ENCODE assay signal across 8 cellular contexts in genomic region chr20:59939052-59939878, GRCh38. TPM values are rescaled to one million over a fixed set of nuclear protein-coding genes. Genes with fewer than 3 reads are reported as not detected.
DNase-seq lines count a peak whose midpoint lies in the region; ATAC-seq, FAIRE-seq and TF ChIP-seq lines count a peak whose summit lies in the region.

No MANE protein-coding gene starts in this region.

- FAIRE-seq in bronchial epithelial cell (lab: Jason Lieb, UNC), result no peak

- TF ChIP-seq CTCF in bronchial epithelial cell (IDR thresholded peaks at IDR 0.05; ENCODE audit: insufficient read depth, low read length, severe bottlenecking) (no peak), right lobe of liver (IDR thresholded peaks at IDR 0.05) (no peak), transverse colon (IDR thresholded peaks at IDR 0.05) (no peak)

- DNase-seq in bronchial epithelial cell (ENCODE audit: low read depth) (no peak), right lobe of liver (peak in 2 of 3 donors; percentile 51 to 62), transverse colon (no peak), amygdala (lab: John Stamatoyannopoulos, UW) (no peak), KBM-7 (no peak), UCSD-AML1 (lab: John Stamatoyannopoulos, UW; ENCODE audit: unreplicated experiment) (no peak)

- peak overlapping the region; percentile 55; the same call in 1 of the 2 replicates for H3K9ac ChIP-seq in HUES64 (ENCODE audit: low read depth, low read length)

- TF ChIP-seq EP300 in transverse colon (IDR thresholded peaks at IDR 0.05; ENCODE audit: low read depth), result no peak

- intact Hi-C loops in right lobe of liver (cut with DNase I) (no loop called here), transverse colon (cut with DNase I; ENCODE audit: low total_unique reads) (no loop called here)

- peaks cover 6% of the 10 kb centered on the region; the same call in 1 of the 2 replicates for H3K9me3 ChIP-seq in HUES64 (ENCODE audit: insufficient read depth, low read depth, low read length)
- no peaks in the 10 kb centered on the region for H3K9me3 ChIP-seq in right lobe of liver
- no peaks in the 10 kb centered on the region for H3K9me3 ChIP-seq in transverse colon

- H3K27me3 ChIP-seq in HUES64 (ENCODE audit: insufficient read depth, low read length) (peaks cover 54% of the 10 kb centered on the region), bronchial epithelial cell (ENCODE audit: control insufficient read depth, insufficient read depth, low read length) (no peaks in the 10 kb centered on the region), right lobe of liver (no peaks in the 10 kb centered on the region), transverse colon (no peaks in the 10 kb centered on the region)

- H3K36me3 ChIP-seq in HUES64 (ENCODE audit: insufficient read depth, low read length) (peaks cover 22% of the 10 kb centered on the region), bronchial epithelial cell (ENCODE audit: control insufficient read depth, insufficient read depth, low read length) (no peaks in the 10 kb centered on the region), right lobe of liver (peaks cover 0 to 11% (median 3%) of the 10 kb centered on the region in 4 donors), transverse colon (peaks cover 0 to 19% (median 7%) of the 10 kb centered on the region in 4 donors)

- peaks cover 11% of the 10 kb centered on the region for H3K4me1 ChIP-seq in HUES64 (ENCODE audit: insufficient read depth, low read length)
- peaks cover 0 to 18% (median 0%) of the 10 kb centered on the region in 4 donors for H3K4me1 ChIP-seq in right lobe of liver
- H3K4me1 ChIP-seq in transverse colon, result peaks cover 28 to 48% (median 29%) of the 10 kb centered on the region in 4 donors

- in situ Hi-C loops in transverse colon (cut with MboI; ENCODE audit: low pct_ligation_motif_present in 1 of 4, low pct_unique_long_range_greater_than_20kb in 1 of 4, low sequenced_read_pairs in 3 of 4) (no loop called here), KBM-7 (cut with MboI; ENCODE audit: low pct_unique_long_range_greater_than_20kb, low sequenced_read_pairs) (no loop called here)

- H3K4me3 ChIP-seq in HUES64 (ENCODE audit: low read length) (peak overlapping the region; percentile 79), bronchial epithelial cell (ENCODE audit: low read depth, low read length) (peak overlapping the region; percentile 81), right lobe of liver (peak overlapping the region; percentile 56 to 63 (median 57)), transverse colon (peak overlapping the region; percentile 59 to 86 (median 72))

- 49% methylated on average over 104 of the region's 104 CpGs for WGBS in HUES64
- WGBS in right lobe of liver (ENCODE audit: insufficient coverage, low coverage, low lambda C conversion rate, missing lambda C conversion rate), result 85% methylated on average over 5 of the region's 104 CpGs
- WGBS in transverse colon (ENCODE audit: low coverage in 1 of 2), 2 donors, result 78 to 84% methylated on average over 10 to 61 of the region's 104 CpGs

- no peak overlapping the region; the same call in 1 of the 2 replicates for H3K27ac ChIP-seq in HUES64 (ENCODE audit: low read depth, low read length)
- H3K27ac ChIP-seq in right lobe of liver, result peak overlapping the region; percentile 48 to 84 (median 80)
- peak overlapping the region; percentile 97 to 99 (median 98) for H3K27ac ChIP-seq in transverse colon

- ATAC-seq in GM18868 (IDR thresholded peaks at IDR 0.05; ENCODE audit: unreplicated experiment) (peak; percentile 0), right lobe of liver (no peak)

- TF ChIP-seq POLR2A in right lobe of liver (IDR thresholded peaks at IDR 0.05), result no peak
- TF ChIP-seq POLR2A in transverse colon (IDR thresholded peaks at IDR 0.05), result no peak

RNA-seq across cellular contexts. Expression of gene PPP1R3D, which starts 0.8 kb away (rescaled TPM):
- 1.4 TPM for polyA plus RNA-seq in HUES64 (2013, experiment 1 of 2)
- 2.2 TPM for polyA plus RNA-seq in HUES64 (2013, experiment 2 of 2)
- 9.5 and 12.2 TPM in 2 replicates for total RNA-seq in bronchial epithelial cell
- total RNA-seq in right lobe of liver, result 1 to 10 TPM in 3 of 6 experiments, under 1 TPM in 3; 0.51 to 1.6 (median 1.0) TPM
- total RNA-seq in transverse colon, result 10 to 100 TPM in 2 of 4 donors, 1 to 10 TPM in 2; 6.0 to 17.6 (median 12.2) TPM

RNA-seq across cellular contexts. Expression of gene FAM217B, which starts 0.9 kb away (rescaled TPM):
- polyA plus RNA-seq in HUES64 (2013, experiment 1 of 2), result 14.5 TPM
- 17.6 TPM for polyA plus RNA-seq in HUES64 (2013, experiment 2 of 2)
- 4.5 and 5.8 TPM in 2 replicates for total RNA-seq in bronchial epithelial cell
- 1 to 10 TPM; 1.2 to 3.6 (median 2.2) TPM for total RNA-seq in right lobe of liver
- 10 to 100 TPM in 1 of 4 donors, 1 to 10 TPM in 3; 2.2 to 12.2 (median 6.2) TPM for total RNA-seq in transverse colon

RNA-seq across cellular contexts. Expression of gene SYCP2, which starts 5.8 kb away (rescaled TPM):
- polyA plus RNA-seq in HUES64 (2013, experiment 1 of 2), result 0.70 TPM
- polyA plus RNA-seq in HUES64 (2013, experiment 2 of 2), result 0.19 TPM
- total RNA-seq in bronchial epithelial cell, result 0.26 and 0.51 TPM in 2 replicates
- total RNA-seq in right lobe of liver, result under 1 TPM; 0.18 to 0.95 (median 0.63) TPM
- total RNA-seq in transverse colon, result 1 to 10 TPM in 1 of 4 donors, under 1 TPM in 1, not detected in 2; 0.82 to 1.1 TPM

RNA-seq across cellular contexts. Expression of gene CDH26, which starts 19.0 kb away (rescaled TPM):
- 0.95 TPM for polyA plus RNA-seq in HUES64 (2013, experiment 1 of 2)
- 0.70 TPM for polyA plus RNA-seq in HUES64 (2013, experiment 2 of 2)
- total RNA-seq in bronchial epithelial cell, result 2.4 and 8.4 TPM in 2 replicates
- under 1 TPM in 5 of 6 experiments, not detected in 1; 0.07 to 0.25 (median 0.12) TPM for total RNA-seq in right lobe of liver
- total RNA-seq in transverse colon, result 1 to 10 TPM in 2 of 4 donors, not detected in 2; 1.4 to 1.9 TPM

Comparison
In these comparisons a context has a peak if more than half of its experiments do, and no peak if none do; other contexts are left out.
1. DNase-seq: peak in right lobe of liver (2 of 3); none in bronchial epithelial cell (single experiment), transverse colon (single experiment), amygdala (0 of 56), KBM-7 (single experiment) and UCSD-AML1 (single experiment).
2. Peak in every context shown above with its lines, with median percentiles within 50 percentile points of each other: H3K4me3 ChIP-seq.